In the genomic region with DNA sequence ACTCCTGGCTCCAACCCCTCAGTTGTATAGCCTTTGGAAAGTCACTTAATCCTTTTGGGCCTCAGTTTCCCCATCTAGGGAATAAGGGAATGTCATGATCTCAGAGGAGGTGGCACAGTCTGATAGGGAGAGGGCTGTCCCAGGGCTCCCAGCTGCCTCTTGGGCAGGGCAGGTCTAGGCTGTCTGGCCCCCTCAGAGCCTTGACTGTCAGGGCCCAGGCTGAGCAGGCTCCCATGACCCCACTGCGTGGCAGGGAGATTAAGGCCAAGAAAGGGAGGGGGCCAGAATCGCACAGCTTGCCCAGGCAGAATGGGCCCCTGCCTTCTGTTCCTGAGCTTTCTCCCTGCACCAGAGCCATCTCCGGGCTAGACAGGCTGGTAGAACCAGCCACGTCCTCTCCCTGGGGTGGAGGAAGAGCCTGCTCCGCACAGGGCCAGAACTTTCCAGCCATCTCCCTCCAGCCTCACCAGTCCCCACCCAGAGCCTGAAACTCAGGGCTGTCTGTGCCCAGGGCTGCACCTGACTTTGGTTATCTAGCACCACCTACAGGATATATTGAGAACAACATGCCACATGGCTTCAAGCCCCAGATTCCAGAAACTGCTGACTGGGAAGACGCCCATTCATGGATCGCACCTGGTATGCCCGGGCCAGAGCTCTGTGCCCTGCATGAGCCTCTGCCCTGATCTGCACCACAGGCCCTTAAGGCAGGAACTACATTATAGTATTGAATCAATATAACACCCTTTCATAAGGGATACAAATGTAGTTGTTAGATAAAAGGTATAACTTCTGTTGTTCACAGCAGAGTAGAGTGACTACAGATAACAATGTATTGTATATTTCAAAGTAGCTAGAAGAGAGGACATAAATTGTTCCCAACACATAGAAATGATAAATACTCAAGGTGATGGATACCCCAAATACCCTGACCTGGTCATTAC, we compare ENCODE assay signal across 8 cellular contexts. TPM values are rescaled to one million over a fixed set of nuclear protein-coding genes. Genes with fewer than 3 reads are reported as not detected.
DNase-seq lines count a peak whose midpoint lies in the region; ATAC-seq and TF ChIP-seq lines count a peak whose summit lies in the region.

No MANE protein-coding gene starts in this region.

- H3K27ac Mint-ChIP-seq in WTC11: peak overlapping the region; percentile 6

- H3K4me3 Mint-ChIP-seq in WTC11: no peak overlapping the region

- TF ChIP-seq CTCF in WTC11 (IDR thresholded peaks at IDR 0.05): peak; percentile 93

- DNase-seq in DMS53 treated with DMSO at 0.1 percent for 48 hours (lab: John Stamatoyannopoulos, UW; ENCODE audit: unreplicated experiment) (peak; percentile 92), NCI-H345 (lab: John Stamatoyannopoulos, UW) (peak; percentile 88), WTC11 (ENCODE audit: low spot score) (peak; percentile 80), islet precursor cell (peak; percentile 93)
- peak; percentile 77 for DNase-seq in central memory CD4-positive, alpha-beta T cell
- DNase-seq in stimulated activated CD4-positive, alpha-beta T cell treated with anti-CD3 and anti-CD28 coated beads, Interleukin-12 subunit alpha, Interleukin-12 subunit beta, amount 100 ng/mL, for 48 hours (ENCODE audit: low read depth in 2 of 3, low spot score in 1 of 3): peak; percentile 43 to 75 (median 49)

- CTCF ChIA-PET in WTC11 (lab: Charles Lee): interaction anchor here (0.5 to 7.4 kb wide), 52 partner anchors 10 to 457 kb away, joined by 3 to 179 read pairs (median 5); a partner anchor contains a TSS

- 0 out of 2 replicates have a peak, but pooled peaks cover 2% of the 10 kb centered on the region for H3K4me1 Mint-ChIP-seq in WTC11

- no peaks in the 10 kb centered on the region for H3K9me3 Mint-ChIP-seq in WTC11

- POLR2A ChIA-PET in WTC11 (lab: Charles Lee): interaction anchor here (0.9 to 1.2 kb wide), 4 partner anchors 33 to 92 kb away, joined by 3 to 4 read pairs (median 4); a partner anchor contains a TSS

- no peaks in the 10 kb centered on the region for H3K27me3 Mint-ChIP-seq in WTC11 (ENCODE audit: low read depth)

- ATAC-seq in HG02885 (IDR thresholded peaks at IDR 0.05; ENCODE audit: poor library complexity, unreplicated experiment) (peak; percentile 55), WTC11 (peak; percentile 98), HG02798 (IDR thresholded peaks at IDR 0.05; ENCODE audit: poor library complexity, unreplicated experiment) (no peak)

- H3K36me3 Mint-ChIP-seq in WTC11: no peaks in the 10 kb centered on the region

TF ChIP-seq in WTC11, 78 proteins besides CTCF, POLR2A, EP300 and RAD21:
- no peak for TF ChIP-seq OVOL2 (CRISPR knock-in tag; IDR thresholded peaks at IDR 0.05; ENCODE audit: borderline replicate concordance)
- TF ChIP-seq, protein P1, sequence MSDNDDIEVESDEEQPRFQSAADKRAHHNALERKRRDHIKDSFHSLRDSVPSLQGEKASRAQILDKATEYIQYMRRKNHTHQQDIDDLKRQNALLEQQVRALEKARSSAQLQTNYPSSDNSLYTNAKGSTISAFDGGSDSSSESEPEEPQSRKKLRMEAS (CRISPR knock-in tag; IDR thresholded peaks at IDR 0.05): peak; percentile 82; the same call in 1 of the 2 replicates
- TF ChIP-seq, protein P2, sequence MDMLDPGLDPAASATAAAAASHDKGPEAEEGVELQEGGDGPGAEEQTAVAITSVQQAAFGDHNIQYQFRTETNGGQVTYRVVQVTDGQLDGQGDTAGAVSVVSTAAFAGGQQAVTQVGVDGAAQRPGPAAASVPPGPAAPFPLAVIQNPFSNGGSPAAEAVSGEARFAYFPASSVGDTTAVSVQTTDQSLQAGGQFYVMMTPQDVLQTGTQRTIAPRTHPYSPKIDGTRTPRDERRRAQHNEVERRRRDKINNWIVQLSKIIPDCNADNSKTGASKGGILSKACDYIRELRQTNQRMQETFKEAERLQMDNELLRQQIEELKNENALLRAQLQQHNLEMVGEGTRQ (CRISPR knock-in tag; IDR thresholded peaks at IDR 0.05): peak; percentile 16; the same call in 1 of the 2 replicates
- TF ChIP-seq NFYB (CRISPR knock-in tag; conservative IDR thresholded peaks at IDR 0.05; ENCODE audit: low read depth): no peak
- TF ChIP-seq, protein P3, sequence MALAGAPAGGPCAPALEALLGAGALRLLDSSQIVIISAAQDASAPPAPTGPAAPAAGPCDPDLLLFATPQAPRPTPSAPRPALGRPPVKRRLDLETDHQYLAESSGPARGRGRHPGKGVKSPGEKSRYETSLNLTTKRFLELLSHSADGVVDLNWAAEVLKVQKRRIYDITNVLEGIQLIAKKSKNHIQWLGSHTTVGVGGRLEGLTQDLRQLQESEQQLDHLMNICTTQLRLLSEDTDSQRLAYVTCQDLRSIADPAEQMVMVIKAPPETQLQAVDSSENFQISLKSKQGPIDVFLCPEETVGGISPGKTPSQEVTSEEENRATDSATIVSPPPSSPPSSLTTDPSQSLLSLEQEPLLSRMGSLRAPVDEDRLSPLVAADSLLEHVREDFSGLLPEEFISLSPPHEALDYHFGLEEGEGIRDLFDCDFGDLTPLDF (CRISPR knock-in tag; IDR thresholded peaks at IDR 0.05): no peak
- no peak for TF ChIP-seq MXD4 (CRISPR knock-in tag; IDR thresholded peaks at IDR 0.05; ENCODE audit: borderline replicate concordance)
- TF ChIP-seq, protein P4, sequence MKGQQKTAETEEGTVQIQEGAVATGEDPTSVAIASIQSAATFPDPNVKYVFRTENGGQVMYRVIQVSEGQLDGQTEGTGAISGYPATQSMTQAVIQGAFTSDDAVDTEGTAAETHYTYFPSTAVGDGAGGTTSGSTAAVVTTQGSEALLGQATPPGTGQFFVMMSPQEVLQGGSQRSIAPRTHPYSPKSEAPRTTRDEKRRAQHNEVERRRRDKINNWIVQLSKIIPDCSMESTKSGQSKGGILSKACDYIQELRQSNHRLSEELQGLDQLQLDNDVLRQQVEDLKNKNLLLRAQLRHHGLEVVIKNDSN (CRISPR knock-in tag; IDR thresholded peaks at IDR 0.05): 0 out of 2 replicates have a peak, but pooled peaks have one; percentile 34
- TF ChIP-seq, protein P5, sequence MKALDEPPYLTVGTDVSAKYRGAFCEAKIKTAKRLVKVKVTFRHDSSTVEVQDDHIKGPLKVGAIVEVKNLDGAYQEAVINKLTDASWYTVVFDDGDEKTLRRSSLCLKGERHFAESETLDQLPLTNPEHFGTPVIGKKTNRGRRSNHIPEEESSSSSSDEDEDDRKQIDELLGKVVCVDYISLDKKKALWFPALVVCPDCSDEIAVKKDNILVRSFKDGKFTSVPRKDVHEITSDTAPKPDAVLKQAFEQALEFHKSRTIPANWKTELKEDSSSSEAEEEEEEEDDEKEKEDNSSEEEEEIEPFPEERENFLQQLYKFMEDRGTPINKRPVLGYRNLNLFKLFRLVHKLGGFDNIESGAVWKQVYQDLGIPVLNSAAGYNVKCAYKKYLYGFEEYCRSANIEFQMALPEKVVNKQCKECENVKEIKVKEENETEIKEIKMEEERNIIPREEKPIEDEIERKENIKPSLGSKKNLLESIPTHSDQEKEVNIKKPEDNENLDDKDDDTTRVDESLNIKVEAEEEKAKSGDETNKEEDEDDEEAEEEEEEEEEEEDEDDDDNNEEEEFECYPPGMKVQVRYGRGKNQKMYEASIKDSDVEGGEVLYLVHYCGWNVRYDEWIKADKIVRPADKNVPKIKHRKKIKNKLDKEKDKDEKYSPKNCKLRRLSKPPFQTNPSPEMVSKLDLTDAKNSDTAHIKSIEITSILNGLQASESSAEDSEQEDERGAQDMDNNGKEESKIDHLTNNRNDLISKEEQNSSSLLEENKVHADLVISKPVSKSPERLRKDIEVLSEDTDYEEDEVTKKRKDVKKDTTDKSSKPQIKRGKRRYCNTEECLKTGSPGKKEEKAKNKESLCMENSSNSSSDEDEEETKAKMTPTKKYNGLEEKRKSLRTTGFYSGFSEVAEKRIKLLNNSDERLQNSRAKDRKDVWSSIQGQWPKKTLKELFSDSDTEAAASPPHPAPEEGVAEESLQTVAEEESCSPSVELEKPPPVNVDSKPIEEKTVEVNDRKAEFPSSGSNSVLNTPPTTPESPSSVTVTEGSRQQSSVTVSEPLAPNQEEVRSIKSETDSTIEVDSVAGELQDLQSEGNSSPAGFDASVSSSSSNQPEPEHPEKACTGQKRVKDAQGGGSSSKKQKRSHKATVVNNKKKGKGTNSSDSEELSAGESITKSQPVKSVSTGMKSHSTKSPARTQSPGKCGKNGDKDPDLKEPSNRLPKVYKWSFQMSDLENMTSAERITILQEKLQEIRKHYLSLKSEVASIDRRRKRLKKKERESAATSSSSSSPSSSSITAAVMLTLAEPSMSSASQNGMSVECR (CRISPR knock-in tag; IDR thresholded peaks at IDR 0.05; ENCODE audit: borderline replicate concordance): no peak
- TF ChIP-seq, protein P6, sequence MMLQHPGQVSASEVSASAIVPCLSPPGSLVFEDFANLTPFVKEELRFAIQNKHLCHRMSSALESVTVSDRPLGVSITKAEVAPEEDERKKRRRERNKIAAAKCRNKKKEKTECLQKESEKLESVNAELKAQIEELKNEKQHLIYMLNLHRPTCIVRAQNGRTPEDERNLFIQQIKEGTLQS (CRISPR knock-in tag; conservative IDR thresholded peaks at IDR 0.05): no peak
- TF ChIP-seq TEAD1 (CRISPR knock-in tag; IDR thresholded peaks at IDR 0.05): 0 out of 2 replicates have a peak, but pooled peaks have one; percentile 49
- 0 out of 2 replicates have a peak, but pooled peaks have one; percentile 13 for TF ChIP-seq NFE2L1 (CRISPR knock-in tag; IDR thresholded peaks at IDR 0.05)
- TF ChIP-seq ZNF671 (CRISPR knock-in tag; IDR thresholded peaks at IDR 0.05): no peak
- TF ChIP-seq, protein P7, sequence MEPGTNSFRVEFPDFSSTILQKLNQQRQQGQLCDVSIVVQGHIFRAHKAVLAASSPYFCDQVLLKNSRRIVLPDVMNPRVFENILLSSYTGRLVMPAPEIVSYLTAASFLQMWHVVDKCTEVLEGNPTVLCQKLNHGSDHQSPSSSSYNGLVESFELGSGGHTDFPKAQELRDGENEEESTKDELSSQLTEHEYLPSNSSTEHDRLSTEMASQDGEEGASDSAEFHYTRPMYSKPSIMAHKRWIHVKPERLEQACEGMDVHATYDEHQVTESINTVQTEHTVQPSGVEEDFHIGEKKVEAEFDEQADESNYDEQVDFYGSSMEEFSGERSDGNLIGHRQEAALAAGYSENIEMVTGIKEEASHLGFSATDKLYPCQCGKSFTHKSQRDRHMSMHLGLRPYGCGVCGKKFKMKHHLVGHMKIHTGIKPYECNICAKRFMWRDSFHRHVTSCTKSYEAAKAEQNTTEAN (CRISPR knock-in tag; IDR thresholded peaks at IDR 0.05): no peak
- TF ChIP-seq, protein P8, sequence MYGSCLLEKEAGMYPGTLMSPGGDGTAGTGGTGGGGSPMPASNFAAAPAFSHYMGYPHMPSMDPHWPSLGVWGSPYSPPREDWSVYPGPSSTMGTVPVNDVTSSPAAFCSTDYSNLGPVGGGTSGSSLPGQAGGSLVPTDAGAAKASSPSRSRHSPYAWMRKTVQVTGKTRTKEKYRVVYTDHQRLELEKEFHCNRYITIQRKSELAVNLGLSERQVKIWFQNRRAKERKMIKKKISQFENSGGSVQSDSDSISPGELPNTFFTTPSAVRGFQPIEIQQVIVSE (CRISPR knock-in tag; IDR thresholded peaks at IDR 0.05; ENCODE audit: borderline replicate concordance): no peak

RNA-seq across cellular contexts. Expression of a gene that starts 32.0 kb away (rescaled TPM):
- total RNA-seq in WTC11 (2021): 11.9 to 13.4 TPM (median 12.4 TPM) in 3 replicates

RNA-seq across cellular contexts. Expression of a gene that starts 32.9 kb away (rescaled TPM):
- 15.2 to 17.4 TPM (median 15.2 TPM) in 3 replicates for total RNA-seq in WTC11 (2021)

RNA-seq across cellular contexts. Expression of a gene that starts 54.3 kb away (rescaled TPM):
- 42.2 to 66.4 TPM (median 51.3 TPM) in 3 replicates for total RNA-seq in WTC11 (2021)
